ENCODE assay signal across 8 cellular contexts in the genomic region with DNA sequence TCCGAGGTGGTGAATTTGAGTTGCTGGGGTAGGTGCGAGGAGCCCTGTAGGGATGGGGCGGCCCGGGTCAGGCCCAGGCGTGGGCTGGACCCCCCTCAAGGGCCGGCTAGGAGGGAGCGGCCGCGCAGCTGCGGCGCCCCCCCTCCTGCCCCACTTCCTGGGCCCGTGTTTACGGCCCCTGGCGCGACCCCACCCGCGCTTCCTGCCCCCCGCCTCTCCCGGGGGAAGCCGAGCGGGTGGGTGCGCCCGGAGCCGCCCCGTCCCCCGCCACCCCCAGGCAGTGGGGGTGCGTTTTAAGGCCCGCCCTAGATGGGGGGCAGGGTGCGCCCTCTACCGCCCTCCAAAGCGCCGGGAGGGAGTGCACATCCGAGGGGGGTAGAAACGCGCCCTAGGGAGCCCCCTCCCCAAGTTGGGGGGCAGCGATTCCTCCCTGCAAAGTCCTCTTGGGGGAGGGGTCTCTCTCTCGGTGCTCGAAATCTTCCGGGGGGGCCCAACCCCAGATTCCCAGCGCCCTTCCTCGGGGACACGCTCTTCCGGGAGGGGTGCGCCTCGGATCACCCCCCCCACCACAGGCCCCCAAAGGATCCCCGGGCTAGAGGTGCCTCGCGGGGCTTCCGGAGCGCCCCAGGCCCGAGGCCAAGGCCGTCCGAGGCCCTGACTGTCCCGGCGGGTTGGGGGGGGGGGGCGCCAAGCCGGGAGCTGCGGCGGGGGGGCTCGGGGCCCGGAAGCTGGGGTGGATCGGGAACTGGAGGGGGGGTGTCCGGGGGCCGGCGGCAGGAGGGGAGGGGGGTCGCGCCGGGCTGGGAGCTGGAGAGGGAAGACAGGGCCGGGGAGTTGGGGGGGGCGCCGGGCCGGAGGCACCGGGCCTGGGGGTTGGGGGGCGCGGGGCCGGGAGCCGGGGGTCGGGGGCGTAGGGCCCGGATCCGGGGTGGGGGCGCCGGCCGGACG. TPM values are rescaled to one million over a fixed set of nuclear protein-coding genes. Genes with fewer than 3 reads are reported as not detected.
DNase-seq lines count a peak whose midpoint lies in the region; ATAC-seq and TF ChIP-seq lines count a peak whose summit lies in the region.

No MANE protein-coding gene starts in this region.

- H3K27me3 ChIP-seq in BJ (ENCODE audit: control insufficient read depth, insufficient read depth, low read length) = no peaks in the 10 kb centered on the region
- H3K27me3 ChIP-seq in ectodermal cell (ENCODE audit: control insufficient read depth, insufficient read depth, low read length, poor library complexity, severe bottlenecking) = peaks cover 51% of the 10 kb centered on the region
- no peaks in the 10 kb centered on the region for H3K27me3 ChIP-seq in mesenchymal stem cell (ENCODE audit: control insufficient read depth in 1 of 2, insufficient read depth in 1 of 2, low read length in 2 of 2)

- POLR2A ChIA-PET in BJ (lab: Charles Lee) = no interaction called here

- H3K79me1 ChIP-seq in mesenchymal stem cell (replicated peaks; ENCODE audit: low read length, poor library complexity, severe bottlenecking) = peaks cover 18% of the 10 kb centered on the region

- peak; percentile 44 for ATAC-seq in HG02642 (IDR thresholded peaks at IDR 0.05; ENCODE audit: poor library complexity, unreplicated experiment)

- peak overlapping the region in 1 of 2 experiments; percentile 70 for H3K23ac ChIP-seq in mesenchymal stem cell (ENCODE audit: low read length in 2 of 2)

- H3K4me2 ChIP-seq in mesenchymal stem cell (ENCODE audit: low read length, poor library complexity, severe bottlenecking) = peak overlapping the region; percentile 96

- H3K9ac ChIP-seq in mesenchymal stem cell (ENCODE audit: low read length) = peak overlapping the region; percentile 88

- H3K18ac ChIP-seq in mesenchymal stem cell (ENCODE audit: low read depth in 1 of 2, low read length in 2 of 2) = peak overlapping the region; percentile 72 to 88

- H2BK15ac ChIP-seq in mesenchymal stem cell (ENCODE audit: low read depth, poor library complexity, severe bottlenecking) = peak overlapping the region; percentile 60

- peak overlapping the region; percentile 99 for H2BK120ac ChIP-seq in mesenchymal stem cell (ENCODE audit: low read depth, low read length)

- H3K36me3 ChIP-seq in BJ (ENCODE audit: control insufficient read depth, insufficient read depth, low read length) (peaks cover 24% of the 10 kb centered on the region), ectodermal cell (ENCODE audit: control insufficient read depth, insufficient read depth, low read length) (no peaks in the 10 kb centered on the region), mesenchymal stem cell (ENCODE audit: control insufficient read depth in 1 of 2, insufficient read depth in 2 of 2, low read depth in 1 of 2, low read length in 2 of 2) (peaks cover 27 to 38% of the 10 kb centered on the region in 2 experiments)

- peak overlapping the region; percentile 61 to 77 for H3K4ac ChIP-seq in mesenchymal stem cell (ENCODE audit: low read depth in 1 of 2, low read length in 2 of 2)

- no peak overlapping the region for H2AFZ ChIP-seq in mesenchymal stem cell (ENCODE audit: low read depth, low read length)

- peak overlapping the region; percentile 58 for H3K4me3 ChIP-seq in BJ (ENCODE audit: low read depth, low read length)
- peak overlapping the region; percentile 64 for H3K4me3 ChIP-seq in ectodermal cell (ENCODE audit: insufficient read depth, low read depth, low read length)
- H3K4me3 ChIP-seq in mesenchymal stem cell (ENCODE audit: insufficient read depth in 1 of 2, low read depth in 1 of 2, low read length in 2 of 2) = peak overlapping the region; percentile 78 to 84

- peak overlapping the region; percentile 44 to 53 for H3K14ac ChIP-seq in mesenchymal stem cell (ENCODE audit: low read length in 2 of 2)

- peak; percentile 42; the same call in 1 of the 2 replicates for TF ChIP-seq CTCF in BJ (IDR thresholded peaks at IDR 0.05; ENCODE audit: insufficient read depth, low read depth, low read length)

- no peaks in the 10 kb centered on the region for H3K9me3 ChIP-seq in ectodermal cell (ENCODE audit: control insufficient read depth, low read length)
- H3K9me3 ChIP-seq in mesenchymal stem cell (ENCODE audit: control insufficient read depth, low read length) = no peaks in the 10 kb centered on the region

- H3K4me1 ChIP-seq in ectodermal cell (ENCODE audit: control insufficient read depth, insufficient read depth, low read length) = peaks cover 12% of the 10 kb centered on the region
- peaks cover 39% of the 10 kb centered on the region for H3K4me1 ChIP-seq in mesenchymal stem cell (ENCODE audit: control insufficient read depth, insufficient read depth, low read depth, low read length)

- peak overlapping the region; percentile 82 for H4K91ac ChIP-seq in mesenchymal stem cell (ENCODE audit: low read length)

- 4% methylated on average over 73 to 82 of the region's 85 CpGs for WGBS in ectodermal cell, 2 experiments
- WGBS in mesenchymal stem cell = 2% methylated on average over 45 of the region's 85 CpGs

- no peak for DNase-seq in BJ (ENCODE audit: low read depth)
- DNase-seq in activated CD4-positive, alpha-beta T cell treated with anti-CD3 and anti-CD28 coated beads, Interleukin-2, amount 50 U/mL, for 1 hour = peak; percentile 72
- DNase-seq in mesenchymal stem cell = no peak
- DNase-seq in stimulated activated CD8-positive, alpha-beta memory T cell treated with anti-CD3 and anti-CD28 coated beads, Interleukin-4, amount 100 ng/mL, for 4 hours (ENCODE audit: low read depth in 2 of 2, low spot score in 1 of 2) = peak; percentile 51 to 58
- no peak for DNase-seq in NOMO-1 treated with dmso at 0.1 percent for 144 hours (lab: John Stamatoyannopoulos, UW; ENCODE audit: unreplicated experiment)
- DNase-seq in NCI-H2107 treated with DMSO at 0.1 percent for 48 hours (lab: John Stamatoyannopoulos, UW; ENCODE audit: unreplicated experiment) = no peak

- CTCF ChIA-PET in BJ (lab: Yijun Ruan, JAX) = interaction anchor here (1.5 to 1.9 kb wide), 2 partner anchors 10 to 25 kb away, joined by 4 to 7 read pairs; no protein-coding TSS in a partner anchor

- H3K27ac ChIP-seq in ectodermal cell (ENCODE audit: insufficient read depth, low read depth, low read length, poor library complexity, severe bottlenecking) = no peak overlapping the region
- peak overlapping the region; percentile 75 for H3K27ac ChIP-seq in mesenchymal stem cell (ENCODE audit: low read length, poor library complexity, severe bottlenecking)

- H2AK5ac ChIP-seq in mesenchymal stem cell (ENCODE audit: low read length, severe bottlenecking) = peak overlapping the region; percentile 87

- peak overlapping the region in 1 of 2 experiments; percentile 27 for H2BK12ac ChIP-seq in mesenchymal stem cell (ENCODE audit: low read length in 2 of 2)

- H4K8ac ChIP-seq in mesenchymal stem cell (ENCODE audit: low read length) = peak overlapping the region; percentile 93

- peak overlapping the region; percentile 35 for H2BK5ac ChIP-seq in mesenchymal stem cell (ENCODE audit: low read depth, low read length, poor library complexity, severe bottlenecking)

RNA-seq across cellular contexts. Expression of gene TLE5, which starts 0.8 kb away (rescaled TPM):
- 365 and 579 TPM in 2 replicates for polyA plus RNA-seq in BJ (2011; rRNA removed)
- 270 and 438 TPM in 2 replicates for polyA minus RNA-seq in BJ (2011; rRNA and poly(A)+ RNA removed)
- 73.9 TPM for polyA plus RNA-seq in ectodermal cell (2013, experiment 1 of 4)
- 82.0 TPM for polyA plus RNA-seq in ectodermal cell (2013, experiment 2 of 4)
- polyA plus RNA-seq in ectodermal cell (2013, experiment 3 of 4) = 95.9 TPM
- 112 TPM for polyA plus RNA-seq in ectodermal cell (2013, experiment 4 of 4)
- polyA plus RNA-seq in mesenchymal stem cell (2013, experiment 1 of 2) = 329 TPM
- 321 TPM for polyA plus RNA-seq in mesenchymal stem cell (2013, experiment 2 of 2)

RNA-seq across cellular contexts. Expression of gene TLE2, which starts 32.4 kb away (rescaled TPM):
- 0.74 and 1.0 TPM in 2 replicates for polyA plus RNA-seq in BJ (2011; rRNA removed)
- polyA minus RNA-seq in BJ (2011; rRNA and poly(A)+ RNA removed) = 0.26 and 0.71 TPM in 2 replicates
- 0.61 TPM for polyA plus RNA-seq in ectodermal cell (2013, experiment 1 of 4)
- 0.73 TPM for polyA plus RNA-seq in ectodermal cell (2013, experiment 2 of 4)
- 1.2 TPM for polyA plus RNA-seq in ectodermal cell (2013, experiment 3 of 4)
- polyA plus RNA-seq in ectodermal cell (2013, experiment 4 of 4) = 1.0 TPM
- 9.5 TPM for polyA plus RNA-seq in mesenchymal stem cell (2013, experiment 1 of 2)
- 8.7 TPM for polyA plus RNA-seq in mesenchymal stem cell (2013, experiment 2 of 2)

RNA-seq across cellular contexts. Expression of gene GNA11, which starts 32.7 kb away (rescaled TPM):
- polyA plus RNA-seq in BJ (2011; rRNA removed) = 8.0 and 15.6 TPM in 2 replicates
- 11.0 and 30.3 TPM in 2 replicates for polyA minus RNA-seq in BJ (2011; rRNA and poly(A)+ RNA removed)
- 28.0 TPM for polyA plus RNA-seq in ectodermal cell (2013, experiment 1 of 4)
- polyA plus RNA-seq in ectodermal cell (2013, experiment 2 of 4) = 25.6 TPM
- 14.5 TPM for polyA plus RNA-seq in ectodermal cell (2013, experiment 3 of 4)
- polyA plus RNA-seq in ectodermal cell (2013, experiment 4 of 4) = 15.4 TPM
- polyA plus RNA-seq in mesenchymal stem cell (2013, experiment 1 of 2) = 49.8 TPM
- polyA plus RNA-seq in mesenchymal stem cell (2013, experiment 2 of 2) = 49.0 TPM

Comparison
In these comparisons a context has a peak if more than half of its experiments do, and no peak if none do; other contexts are left out.
1. DNase-seq: peak in activated CD4-positive, alpha-beta T cell treated with anti-CD3 and anti-CD28 coated beads, Interleukin-2, amount 50 U/mL, for 1 hour (single experiment) and stimulated activated CD8-positive, alpha-beta memory T cell treated with anti-CD3 and anti-CD28 coated beads, Interleukin-4, amount 100 ng/mL, for 4 hours (2 of 2); none in BJ (single experiment), mesenchymal stem cell (single experiment), NOMO-1 treated with dmso at 0.1 percent for 144 hours (single experiment) and NCI-H2107 treated with DMSO at 0.1 percent for 48 hours (single experiment).
2. Peak in every context shown above with its lines, with median percentiles within 50 percentile points of each other: H3K4me3 ChIP-seq.